ENCODE assay signal across 16 cellular contexts in the genomic region with DNA sequence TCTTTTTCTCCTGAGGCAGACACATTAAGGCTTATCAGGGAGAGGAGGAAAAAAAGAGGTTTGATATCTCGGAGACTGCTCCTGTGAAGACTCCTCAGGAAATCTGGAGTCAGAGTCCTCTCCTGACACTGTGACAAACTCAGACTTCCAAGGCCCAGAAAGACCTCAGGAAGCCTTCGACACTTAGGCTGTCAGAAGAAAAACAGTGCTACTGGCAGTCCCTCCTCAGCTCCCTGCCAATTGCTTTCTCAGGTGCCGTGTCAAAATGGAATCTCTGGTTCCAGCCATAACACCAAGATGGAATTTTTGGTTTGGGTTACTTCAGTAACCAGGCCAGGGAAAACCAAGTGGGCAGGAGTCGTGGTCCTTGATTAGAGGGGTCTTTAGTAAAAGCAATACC. TPM values are rescaled to one million over a fixed set of nuclear protein-coding genes. Genes with fewer than 3 reads are reported as not detected.
A peak's percentile ranks its signal among the peaks of the same experiment; 100 is the strongest.
DNase-seq lines count a peak whose midpoint lies in the region; ATAC-seq and TF ChIP-seq lines count a peak whose summit lies in the region.
"Had no signal": no experiment of that assay in that cellular context is flagged by ENCODE, and none has a peak within 500 bp of the region (broad histone marks: within the 10 kb centered on the region; RNA-seq: fewer than 3 reads in every experiment).

No MANE protein-coding gene starts in this region.

- no peaks in the 10 kb centered on the region for H4K20me1 ChIP-seq in hepatocyte (ENCODE audit: insufficient read depth, poor library complexity, severe bottlenecking)

- no peak overlapping the region for H2AFZ ChIP-seq in hepatocyte

- DNase-seq in CD4-positive, alpha-beta T cell: no peak
- DNase-seq in HL-60 (ENCODE audit: low read depth in 1 of 2, low spot score in 1 of 2) (no peak), osteocyte (ENCODE audit: extremely low spot score, unreplicated experiment) (no peak), D341Med (ENCODE audit: low spot score) (no peak), hepatocyte (ENCODE audit: low spot score) (no peak)
- peak; percentile 19 for DNase-seq in activated naive CD8-positive, alpha-beta T cell treated with anti-CD3 and anti-CD28 coated beads, Interleukin-2, amount 10 ng/mL, durations not matched to agents 7 days and 5 days
- DNase-seq: adrenal gland, GDM1, NCI-H1092 treated with DMSO at 0.1 percent for 48 hours, NCI-H446, PC-3, SW 1271, uterus had no signal

- no peaks in the 10 kb centered on the region for H3K27me3 Mint-ChIP-seq in CD4-positive, alpha-beta T cell
- H3K27me3 Mint-ChIP-seq in activated naive CD8-positive, alpha-beta T cell treated with anti-CD3 and anti-CD28 coated beads, Interleukin-2, amount 10 ng/mL, durations not matched to agents 7 days and 5 days: no peaks in the 10 kb centered on the region
- no peaks in the 10 kb centered on the region for H3K27me3 Mint-ChIP-seq in osteocyte (ENCODE audit: unreplicated experiment)

- ATAC-seq in CD4-positive, alpha-beta T cell (ENCODE audit: poor library complexity): no peak
- no peak for ATAC-seq in activated naive CD8-positive, alpha-beta T cell treated with anti-CD3 and anti-CD28 coated beads, Interleukin-2, amount 10 ng/mL, durations not matched to agents 7 days and 5 days (ENCODE audit: low read depth)
- ATAC-seq in GM19463 (IDR thresholded peaks at IDR 0.05; ENCODE audit: unreplicated experiment): no peak
- ATAC-seq: PC-3 had no signal

- CTCF ChIA-PET in CD4-positive, alpha-beta T cell (lab: Charles Lee): interaction anchor here (6.3 kb wide), 1 partner anchor 10 kb away, joined by 85 read pairs; no protein-coding TSS in a partner anchor

- no peak for TF ChIP-seq CTCF in CD4-positive, alpha-beta T cell (IDR thresholded peaks at IDR 0.05)
- TF ChIP-seq CTCF in HL-60 (IDR thresholded peaks at IDR 0.05; ENCODE audit: insufficient read depth, low read length) (no peak), osteocyte (IDR thresholded peaks at IDR 0.05) (no peak), hepatocyte (IDR thresholded peaks at IDR 0.05; ENCODE audit: poor library complexity) (no peak)

- H3K4me3 Mint-ChIP-seq in CD4-positive, alpha-beta T cell: peak overlapping the region; percentile 100
- peak overlapping the region; percentile 97 for H3K4me3 Mint-ChIP-seq in activated naive CD8-positive, alpha-beta T cell treated with anti-CD3 and anti-CD28 coated beads, Interleukin-2, amount 10 ng/mL, durations not matched to agents 7 days and 5 days
- H3K4me3 Mint-ChIP-seq in osteocyte (ENCODE audit: unreplicated experiment): no peak overlapping the region

- H3K4me2 ChIP-seq in hepatocyte: no peak overlapping the region

- H3K4me1 ChIP-seq in hepatocyte (ENCODE audit: insufficient read depth): peaks cover 6% of the 10 kb centered on the region
- H3K4me1 ChIP-seq: uterus had no signal

- POLR2A ChIA-PET in CD4-positive, alpha-beta T cell (lab: Charles Lee): interaction anchor here (1.1 to 9.0 kb wide), 4 partner anchors 8 to 117 kb away, joined by 3 to 592 read pairs (median 28); no protein-coding TSS in a partner anchor
- POLR2A ChIA-PET in activated naive CD8-positive, alpha-beta T cell treated with anti-CD3 and anti-CD28 coated beads, Interleukin-2, amount 10 ng/mL, durations not matched to agents 7 days and 5 days (lab: Charles Lee): interaction anchor here (1.7 to 8.2 kb wide), 3 partner anchors 8 to 71 kb away, joined by 3 to 407 read pairs (median 156); no protein-coding TSS in a partner anchor

- H3K36me3 Mint-ChIP-seq in CD4-positive, alpha-beta T cell (ENCODE audit: low read depth): peaks cover 73% of the 10 kb centered on the region
- peaks cover 45% of the 10 kb centered on the region for H3K36me3 Mint-ChIP-seq in activated naive CD8-positive, alpha-beta T cell treated with anti-CD3 and anti-CD28 coated beads, Interleukin-2, amount 10 ng/mL, durations not matched to agents 7 days and 5 days
- H3K36me3 Mint-ChIP-seq in osteocyte (ENCODE audit: unreplicated experiment): peaks cover 6% of the 10 kb centered on the region

- no peaks in the 10 kb centered on the region for H3K36me3 ChIP-seq in hepatocyte (replicated peaks; ENCODE audit: insufficient read depth, low read depth)
- H3K36me3 ChIP-seq: adrenal gland, uterus had no signal

- H3K27me3 ChIP-seq in CD4-positive, alpha-beta T cell (ENCODE audit: control insufficient read depth, insufficient read depth, low read length): no peaks in the 10 kb centered on the region
- H3K27me3 ChIP-seq in HL-60 (ENCODE audit: insufficient read depth, poor library complexity, severe bottlenecking): no peaks in the 10 kb centered on the region
- no peaks in the 10 kb centered on the region for H3K27me3 ChIP-seq in hepatocyte
- H3K27me3 ChIP-seq: adrenal gland, uterus had no signal

- no peaks in the 10 kb centered on the region for H3K9me2 ChIP-seq in hepatocyte (replicated peaks; ENCODE audit: insufficient read depth)

- H3K27ac Mint-ChIP-seq in CD4-positive, alpha-beta T cell: peak overlapping the region; percentile 98
- peak overlapping the region; percentile 94 for H3K27ac Mint-ChIP-seq in activated naive CD8-positive, alpha-beta T cell treated with anti-CD3 and anti-CD28 coated beads, Interleukin-2, amount 10 ng/mL, durations not matched to agents 7 days and 5 days
- peak overlapping the region; percentile 82 for H3K27ac Mint-ChIP-seq in osteocyte (ENCODE audit: unreplicated experiment)

- 88% methylated on average over 4 of the region's 4 CpGs for WGBS in hepatocyte (ENCODE audit: low lambda C conversion rate, missing lambda C conversion rate)

- H3K9me3 Mint-ChIP-seq in CD4-positive, alpha-beta T cell: no peaks in the 10 kb centered on the region
- no peaks in the 10 kb centered on the region for H3K9me3 Mint-ChIP-seq in activated naive CD8-positive, alpha-beta T cell treated with anti-CD3 and anti-CD28 coated beads, Interleukin-2, amount 10 ng/mL, durations not matched to agents 7 days and 5 days
- no peaks in the 10 kb centered on the region for H3K9me3 Mint-ChIP-seq in osteocyte (ENCODE audit: unreplicated experiment)

- H3K4me3 ChIP-seq in HL-60 (replicated peaks; ENCODE audit: insufficient read depth, low read length): no peak overlapping the region
- H3K4me3 ChIP-seq in hepatocyte: no peak overlapping the region
- H3K4me3 ChIP-seq: adrenal gland, uterus had no signal

- H3K4me1 Mint-ChIP-seq in CD4-positive, alpha-beta T cell (ENCODE audit: low read depth): peaks cover 77% of the 10 kb centered on the region
- peaks cover 47% of the 10 kb centered on the region for H3K4me1 Mint-ChIP-seq in activated naive CD8-positive, alpha-beta T cell treated with anti-CD3 and anti-CD28 coated beads, Interleukin-2, amount 10 ng/mL, durations not matched to agents 7 days and 5 days
- peaks cover 64% of the 10 kb centered on the region for H3K4me1 Mint-ChIP-seq in osteocyte (ENCODE audit: unreplicated experiment)

- intact Hi-C loops in CD4-positive, alpha-beta T cell (cut with DNase I, micrococcal nuclease): loop anchor here in 1 of 2 experiments (10.0 kb wide), 2 partner anchors 591 to 871 kb away; partner anchors contain the start of genes CREBRF and DUSP1

- H3K27ac ChIP-seq in CD4-positive, alpha-beta T cell (ENCODE audit: low read depth, low read length): peak overlapping the region; percentile 98
- H3K27ac ChIP-seq in HL-60 (replicated peaks) (peak overlapping the region; percentile 94), hepatocyte (no peak overlapping the region)
- H3K27ac ChIP-seq: adrenal gland, uterus had no signal

- no peaks in the 10 kb centered on the region for H3K9me3 ChIP-seq in CD4-positive, alpha-beta T cell (ENCODE audit: control insufficient read depth, low read length)
- no peaks in the 10 kb centered on the region for H3K9me3 ChIP-seq in hepatocyte (ENCODE audit: low read depth)
- H3K9me3 ChIP-seq: adrenal gland, uterus had no signal

- peaks cover 48% of the 10 kb centered on the region for H3K79me2 ChIP-seq in hepatocyte

RNA-seq across cellular contexts. Expression of gene STK10, which starts 4.1 kb away (rescaled TPM):
- 100 to 1,000 TPM; 211 to 229 TPM for total RNA-seq in CD4-positive, alpha-beta T cell
- 100 to 1,000 TPM; 319 to 320 TPM for total RNA-seq in activated naive CD8-positive, alpha-beta T cell treated with anti-CD3 and anti-CD28 coated beads, Interleukin-2, amount 10 ng/mL, durations not matched to agents 7 days and 5 days
- total RNA-seq in osteocyte (66.2 and 86.0 TPM in 2 replicates), hepatocyte (5.2 and 19.3 TPM in 2 replicates)
- 11.3 and 18.0 TPM in 2 replicates for polyA plus RNA-seq in hepatocyte

RNA-seq across cellular contexts. Expression of gene EFCAB9, which starts 10.1 kb away (rescaled TPM):
- total RNA-seq in CD4-positive, alpha-beta T cell: not detected
- not detected for total RNA-seq in activated naive CD8-positive, alpha-beta T cell treated with anti-CD3 and anti-CD28 coated beads, Interleukin-2, amount 10 ng/mL, durations not matched to agents 7 days and 5 days
- total RNA-seq in osteocyte (not detected in 2 replicates), hepatocyte (not detected in 2 replicates)
- polyA plus RNA-seq in hepatocyte: not detected in 2 replicates
- total RNA-seq: adrenal gland, chondrocyte, kidney epithelial cell, PC-3, uterus had no signal
- polyA plus RNA-seq: adrenal gland had no signal
